ENCODE assay signal across 8 cellular contexts in genomic region chr16:84617631-84618427, GRCh38. TPM values are rescaled to one million over a fixed set of nuclear protein-coding genes. Genes with fewer than 3 reads are reported as not detected.
DNase-seq lines count a peak whose midpoint lies in the region; TF ChIP-seq lines count a peak whose summit lies in the region.

TSS of gene COTL1 (minus strand) at chr16:84618078. CDS start at chr16:84617914, 164 bp downstream.

- peak within 1 kb of the TSS; percentile 40 for H3K27ac Mint-ChIP-seq in nephron progenitor cell
- peak within 1 kb of the TSS; percentile 88 for H3K27ac Mint-ChIP-seq in stimulated activated naive CD8-positive, alpha-beta T cell treated with anti-CD3 and anti-CD28 coated beads, Interleukin-15, Interleukin-2, amounts not matched to agents 100 ng/mL and 50 ng/mL, for 24 hours

- no peaks in the 10 kb centered on the region for H3K9me3 Mint-ChIP-seq in nephron progenitor cell
- H3K9me3 Mint-ChIP-seq in stimulated activated naive CD8-positive, alpha-beta T cell treated with anti-CD3 and anti-CD28 coated beads, Interleukin-15, Interleukin-2, amounts not matched to agents 100 ng/mL and 50 ng/mL, for 24 hours: no peaks in the 10 kb centered on the region

- peaks cover 74% of the 10 kb centered on the region for H3K4me1 Mint-ChIP-seq in nephron progenitor cell
- H3K4me1 Mint-ChIP-seq in stimulated activated naive CD8-positive, alpha-beta T cell treated with anti-CD3 and anti-CD28 coated beads, Interleukin-15, Interleukin-2, amounts not matched to agents 100 ng/mL and 50 ng/mL, for 24 hours (ENCODE audit: low read depth): peaks cover 46% of the 10 kb centered on the region

- H3K27me3 Mint-ChIP-seq in nephron progenitor cell (ENCODE audit: low read depth, poor library complexity): peaks cover 2% of the 10 kb centered on the region
- no peaks in the 10 kb centered on the region for H3K27me3 Mint-ChIP-seq in stimulated activated naive CD8-positive, alpha-beta T cell treated with anti-CD3 and anti-CD28 coated beads, Interleukin-15, Interleukin-2, amounts not matched to agents 100 ng/mL and 50 ng/mL, for 24 hours

- TF ChIP-seq CTCF in fibroblast of the aortic adventitia (IDR thresholded peaks at IDR 0.05; ENCODE audit: insufficient read depth, low read length): no peak
- no peak for TF ChIP-seq CTCF in nephron progenitor cell (IDR thresholded peaks at IDR 0.05)

- peak; percentile 92 for TF ChIP-seq POLR2A in Raji (IDR thresholded peaks at IDR 0.05; ENCODE audit: insufficient read depth, low read depth, low read length)

- peak; percentile 99 for DNase-seq in EH (ENCODE audit: low read depth)
- peak; percentile 98 for DNase-seq in H4 (ENCODE audit: low spot score)
- peak; percentile 98 for DNase-seq in M059J (ENCODE audit: low read depth)
- DNase-seq in activated T-helper 9 cell treated with anti-CD3 and anti-CD28 coated beads, Interleukin-2, amount 50 U/mL, for 16 hours (ENCODE audit: low read depth): peak; percentile 92
- DNase-seq in fibroblast of the aortic adventitia (ENCODE audit: low read depth): peak; percentile 98
- peak; percentile 94 for DNase-seq in nephron progenitor cell

- H3K4me3 Mint-ChIP-seq in nephron progenitor cell: peak within 1 kb of the TSS; percentile 96
- H3K4me3 Mint-ChIP-seq in stimulated activated naive CD8-positive, alpha-beta T cell treated with anti-CD3 and anti-CD28 coated beads, Interleukin-15, Interleukin-2, amounts not matched to agents 100 ng/mL and 50 ng/mL, for 24 hours: peak within 1 kb of the TSS; percentile 93

- H3K36me3 Mint-ChIP-seq in nephron progenitor cell (ENCODE audit: low read depth): peaks cover 11% of the 10 kb centered on the region
- H3K36me3 Mint-ChIP-seq in stimulated activated naive CD8-positive, alpha-beta T cell treated with anti-CD3 and anti-CD28 coated beads, Interleukin-15, Interleukin-2, amounts not matched to agents 100 ng/mL and 50 ng/mL, for 24 hours (ENCODE audit: low read depth): peaks cover 39% of the 10 kb centered on the region

- H3K4me3 ChIP-seq in fibroblast of the aortic adventitia (ENCODE audit: low read depth, low read length): peak within 1 kb of the TSS; percentile 76

RNA-seq across cellular contexts. Expression of gene COTL1, which starts in this region (rescaled TPM):
- 197 and 232 TPM in 2 replicates for total RNA-seq in H4 (2014; rRNA removed; shearing (Covaris generic))
- total RNA-seq in M059J (2014; rRNA removed; shearing (Covaris generic)): 270 and 331 TPM in 2 replicates
- total RNA-seq in fibroblast of the aortic adventitia (ENCODE audit: low replicate concordance): 63.0 and 134 TPM in 2 replicates

Comparison
In these comparisons a context has a peak if more than half of its experiments do, and no peak if none do; other contexts are left out.
1. Peak in every context shown above with its lines: DNase-seq and H3K4me3 ChIP-seq.